8 cellular contexts compared by ENCODE assay signal in genomic region chr17:3048727-3049471, GRCh38. TPM values are rescaled to one million over a fixed set of nuclear protein-coding genes. Genes with fewer than 3 reads are reported as not detected.
DNase-seq lines count a peak whose midpoint lies in the region; ATAC-seq and TF ChIP-seq lines count a peak whose summit lies in the region.

No MANE protein-coding gene starts in this region.

- H3K27ac ChIP-seq in left ventricle myocardium inferior (replicated peaks) (peak overlapping the region; percentile 80), upper lobe of right lung (peak overlapping the region; percentile 78)

- intact Hi-C loops in left ventricle myocardium inferior (cut with micrococcal nuclease) (no loop called here), posterior vena cava (cut with DNase I) (no loop called here), upper lobe of right lung (cut with DNase I) (no loop called here)

- H3K4me3 ChIP-seq in GM12864 (ENCODE audit: low read depth, low read length) (peak overlapping the region; percentile 51), left ventricle myocardium inferior (peak overlapping the region; percentile 80), upper lobe of right lung (peak overlapping the region; percentile 73)

- H3K9me3 ChIP-seq in left ventricle myocardium inferior (replicated peaks) = peaks cover 9% of the 10 kb centered on the region
- no peaks in the 10 kb centered on the region for H3K9me3 ChIP-seq in upper lobe of right lung

- DNase-seq in GM12864 (ENCODE audit: low read depth) (peak; percentile 87), NCI-H128 (lab: John Stamatoyannopoulos, UW; ENCODE audit: unreplicated experiment) (peak; percentile 79), T follicular helper cell (ENCODE audit: low read depth) (peak; percentile 91), amniotic epithelial cell (ENCODE audit: low read depth) (peak; percentile 90), left ventricle myocardium inferior (peak; percentile 97), posterior vena cava (ENCODE audit: low spot score) (peak; percentile 98), upper lobe of right lung (peak; percentile 98)

- TF ChIP-seq CTCF in GM12864 (IDR thresholded peaks at IDR 0.05; ENCODE audit: low read depth, low read length, missing control alignments) (peak; percentile 70), left ventricle myocardium inferior (IDR thresholded peaks at IDR 0.05; ENCODE audit: borderline replicate concordance) (peak; percentile 84), upper lobe of right lung (IDR thresholded peaks at IDR 0.05) (peak; percentile 73)

- H3K27me3 ChIP-seq in left ventricle myocardium inferior (ENCODE audit: low read depth) (peaks cover 6% of the 10 kb centered on the region), upper lobe of right lung (no peaks in the 10 kb centered on the region)

- peak; percentile 88 for ATAC-seq in HG02678 (IDR thresholded peaks at IDR 0.05; ENCODE audit: unreplicated experiment)
- peak; percentile 99 for ATAC-seq in upper lobe of right lung

- no peaks in the 10 kb centered on the region for H3K36me3 ChIP-seq in left ventricle myocardium inferior
- no peaks in the 10 kb centered on the region for H3K36me3 ChIP-seq in upper lobe of right lung

- H3K4me1 ChIP-seq in left ventricle myocardium inferior (peaks cover 16% of the 10 kb centered on the region), upper lobe of right lung (no peaks in the 10 kb centered on the region)

RNA-seq across cellular contexts. Expression of gene OR1D5, which starts 14.5 kb away (rescaled TPM):
- not detected for total RNA-seq in left ventricle myocardium inferior
- total RNA-seq in posterior vena cava = not detected
- not detected for total RNA-seq in upper lobe of right lung

RNA-seq across cellular contexts. Expression of gene OR1D2, which starts 55.3 kb away (rescaled TPM):
- total RNA-seq in left ventricle myocardium inferior (not detected), posterior vena cava (not detected), upper lobe of right lung (not detected)

Comparison
In these comparisons a context has a peak if more than half of its experiments do, and no peak if none do; other contexts are left out.
1. Peak in every context shown above with its lines: DNase-seq, ATAC-seq, H3K4me3 ChIP-seq and H3K27ac ChIP-seq.